8 cellular contexts compared by ENCODE assay signal in genomic region chr20:43456252-43456651, GRCh38. TPM values are rescaled to one million over a fixed set of nuclear protein-coding genes. Genes with fewer than 3 reads are reported as not detected.
DNase-seq lines count a peak whose midpoint lies in the region; ATAC-seq and TF ChIP-seq lines count a peak whose summit lies in the region.
"Not testable (repeated sequence)": the region's sequence is repeated elsewhere in the genome, so short reads cannot be mapped to it uniquely, and the experiment has no call there.

No MANE protein-coding gene starts in this region.

- peaks cover 29% of the 10 kb centered on the region for H3K4me1 Mint-ChIP-seq in CD8-positive, alpha-beta T cell (ENCODE audit: low read depth)
- H3K4me1 Mint-ChIP-seq in T-cell (peaks cover 29 to 34% (median 29%) of the 10 kb centered on the region in 3 donors), immature natural killer cell (peaks cover 29 to 42% of the 10 kb centered on the region in 2 donors)
- H3K4me1 Mint-ChIP-seq in activated T-cell treated with anti-CD3 and anti-CD28 coated beads, Interleukin-2, amount 50 U/mL, for 72 hours (ENCODE audit: low read depth): peaks cover 27% of the 10 kb centered on the region
- peaks cover 34% of the 10 kb centered on the region for H3K4me1 Mint-ChIP-seq in central memory CD8-positive, alpha-beta T cell
- H3K4me1 Mint-ChIP-seq in stimulated activated naive CD8-positive, alpha-beta T cell treated with anti-CD3 and anti-CD28 coated beads, Interleukin-15, amount 100 ng/mL, for 72 hours: peaks cover 32% of the 10 kb centered on the region

- not testable (repeated sequence) for H2AFZ ChIP-seq in Karpas-422 (ENCODE audit: low read length); neural cell (ENCODE audit: low read depth, low read length)

- intact Hi-C loops in CD8-positive, alpha-beta T cell (cut with DNase I, micrococcal nuclease): loop anchor here (2.0 to 10.0 kb wide), 6 partner anchors 616 to 1839 kb away; partner anchors contain the start of genes YWHAB (in 2 of the 2), CHD6 (in 1 of the 2), OSER1 (in 1 of the 2) and SERINC3 (in 1 of the 2)

- ATAC-seq in CD8-positive, alpha-beta T cell; T-cell (replicated peaks in 1 of 4); activated T-cell treated with anti-CD3 and anti-CD28 coated beads, Interleukin-2, amount 50 U/mL, for 72 hours (replicated peaks in 1 of 2); central memory CD8-positive, alpha-beta T cell (replicated peaks; ENCODE audit: extremely low read depth, poor library complexity, severe bottlenecking); stimulated activated naive CD8-positive, alpha-beta T cell treated with anti-CD3 and anti-CD28 coated beads, Interleukin-15, amount 100 ng/mL, for 72 hours: not testable (repeated sequence)

- not testable (repeated sequence) for TF ChIP-seq CTCF in CD8-positive, alpha-beta T cell (IDR thresholded peaks at IDR 0.05); neural cell (IDR thresholded peaks at IDR 0.05; ENCODE audit: poor library complexity, severe bottlenecking)

- H3F3A ChIP-seq in neural cell (ENCODE audit: insufficient read depth, low read length, poor library complexity, severe bottlenecking): not testable (repeated sequence)

- H3K4me2 ChIP-seq in Karpas-422 (ENCODE audit: low read depth, low read length, poor library complexity, severe bottlenecking); neural cell (ENCODE audit: low read length): not testable (repeated sequence)

- POLR2A ChIA-PET in CD8-positive, alpha-beta T cell (lab: Charles Lee): interaction anchor here (1.0 to 1.7 kb wide), 3 partner anchors 10 to 135 kb away, joined by 3 to 10 read pairs (median 9); partner anchors contain the start of gene IFT52
- POLR2A ChIA-PET in T-cell (lab: Charles Lee): interaction anchor here in 1 of 2 donors (0.6 kb wide), 1 partner anchor 268 kb away, joined by 5 read pairs; no protein-coding TSS in a partner anchor

- H3K36me3 Mint-ChIP-seq in CD8-positive, alpha-beta T cell: peaks cover 32% of the 10 kb centered on the region
- H3K36me3 Mint-ChIP-seq in T-cell (peaks cover 17% of the 10 kb centered on the region), immature natural killer cell (peaks cover 0 to 17% (median 16%) of the 10 kb centered on the region in 3 donors)
- H3K36me3 Mint-ChIP-seq in activated T-cell treated with anti-CD3 and anti-CD28 coated beads, Interleukin-2, amount 50 U/mL, for 72 hours (ENCODE audit: insufficient read depth in 2 of 2): peaks cover 15 to 22% of the 10 kb centered on the region in 2 donors
- peaks cover 36% of the 10 kb centered on the region for H3K36me3 Mint-ChIP-seq in central memory CD8-positive, alpha-beta T cell (ENCODE audit: insufficient read depth)

- H3K9me2 ChIP-seq in Karpas-422 (replicated peaks; ENCODE audit: insufficient read depth, low read length); neural cell (ENCODE audit: insufficient read depth, low read length): not testable (repeated sequence)

- not testable (repeated sequence) for H3K27ac ChIP-seq in CD8-positive, alpha-beta T cell (ENCODE audit: low read depth, low read length); Karpas-422 (ENCODE audit: low read length)
- peak overlapping the region; percentile 100 for H3K27ac ChIP-seq in neural cell (ENCODE audit: low read length)

- peaks cover 11% of the 10 kb centered on the region for H3K27me3 Mint-ChIP-seq in CD8-positive, alpha-beta T cell (ENCODE audit: low read depth)
- H3K27me3 Mint-ChIP-seq in T-cell (peaks cover 4 to 18% of the 10 kb centered on the region in 2 donors), immature natural killer cell (ENCODE audit: low read depth in 3 of 3) (peaks cover 8 to 29% (median 27%) of the 10 kb centered on the region in 3 donors)
- H3K27me3 Mint-ChIP-seq in activated T-cell treated with anti-CD3 and anti-CD28 coated beads, Interleukin-2, amount 50 U/mL, for 72 hours (ENCODE audit: low read depth): peaks cover 11% of the 10 kb centered on the region
- H3K27me3 Mint-ChIP-seq in central memory CD8-positive, alpha-beta T cell: peaks cover 35% of the 10 kb centered on the region
- peaks cover 15% of the 10 kb centered on the region for H3K27me3 Mint-ChIP-seq in stimulated activated naive CD8-positive, alpha-beta T cell treated with anti-CD3 and anti-CD28 coated beads, Interleukin-15, amount 100 ng/mL, for 72 hours

- not testable (repeated sequence) for H3K9me3 Mint-ChIP-seq in CD8-positive, alpha-beta T cell; T-cell; activated T-cell treated with anti-CD3 and anti-CD28 coated beads, Interleukin-2, amount 50 U/mL, for 72 hours; central memory CD8-positive, alpha-beta T cell; immature natural killer cell; stimulated activated naive CD8-positive, alpha-beta T cell treated with anti-CD3 and anti-CD28 coated beads, Interleukin-15, amount 100 ng/mL, for 72 hours

- H4K20me1 ChIP-seq in Karpas-422 (ENCODE audit: insufficient read depth, low read depth, low read length): peaks cover 24% of the 10 kb centered on the region
- not testable (repeated sequence) for H4K20me1 ChIP-seq in neural cell (ENCODE audit: insufficient read depth)

- H3K79me2 ChIP-seq in Karpas-422 (ENCODE audit: low read length) (peaks cover 25% of the 10 kb centered on the region), neural cell (replicated peaks; ENCODE audit: insufficient read depth, low read length) (peaks cover 25% of the 10 kb centered on the region)

- H3K36me3 ChIP-seq in CD8-positive, alpha-beta T cell (ENCODE audit: insufficient read depth, low read length): peaks cover 23% of the 10 kb centered on the region
- peaks cover 24% of the 10 kb centered on the region for H3K36me3 ChIP-seq in Karpas-422 (ENCODE audit: insufficient read depth, low read length)
- H3K36me3 ChIP-seq in neural cell (ENCODE audit: insufficient read depth, low read length): not testable (repeated sequence)

- not testable (repeated sequence) for TF ChIP-seq RAD21 in neural cell (conservative IDR thresholded peaks at IDR 0.05)

- H3K4me3 ChIP-seq in CD8-positive, alpha-beta T cell (ENCODE audit: low read depth, low read length); Karpas-422 (ENCODE audit: low read length): not testable (repeated sequence)
- H3K4me3 ChIP-seq in neural cell (ENCODE audit: low read length): peak overlapping the region; percentile 81

- not testable (repeated sequence) for H3K9me3 ChIP-seq in CD8-positive, alpha-beta T cell (ENCODE audit: low read length); Karpas-422 (ENCODE audit: low read length); neural cell (ENCODE audit: low read length)

- not testable (repeated sequence) for H3K27me3 ChIP-seq in CD8-positive, alpha-beta T cell (ENCODE audit: insufficient read depth, low read length); Karpas-422 (ENCODE audit: low read length); neural cell (ENCODE audit: insufficient read depth, low read depth, low read length)

- TF ChIP-seq EP300 in neural cell (conservative IDR thresholded peaks at IDR 0.05; ENCODE audit: poor library complexity, severe bottlenecking): not testable (repeated sequence)

- peak overlapping the region; percentile 92 for H3K4me3 Mint-ChIP-seq in CD8-positive, alpha-beta T cell
- H3K4me3 Mint-ChIP-seq in T-cell (peak overlapping the region; percentile 46 to 97 (median 88)), immature natural killer cell (peak overlapping the region; percentile 92 to 100 (median 97))
- peak overlapping the region; percentile 89 to 98 for H3K4me3 Mint-ChIP-seq in activated T-cell treated with anti-CD3 and anti-CD28 coated beads, Interleukin-2, amount 50 U/mL, for 72 hours
- H3K4me3 Mint-ChIP-seq in central memory CD8-positive, alpha-beta T cell: peak overlapping the region; percentile 95
- H3K4me3 Mint-ChIP-seq in stimulated activated naive CD8-positive, alpha-beta T cell treated with anti-CD3 and anti-CD28 coated beads, Interleukin-15, amount 100 ng/mL, for 72 hours: peak overlapping the region; percentile 79 to 92

- CTCF ChIA-PET in CD8-positive, alpha-beta T cell (lab: Charles Lee): interaction anchor here (1.9 kb wide), 1 partner anchor 9 kb away, joined by 6 read pairs; no protein-coding TSS in a partner anchor
- CTCF ChIA-PET in T-cell (lab: Charles Lee): interaction anchor here (0.5 to 1.5 kb wide), 5 partner anchors 9 to 1186 kb away, joined by 3 to 7 read pairs (median 5); no protein-coding TSS in a partner anchor

- DNase-seq in CD8-positive, alpha-beta T cell; T-cell; activated T-cell treated with anti-CD3 and anti-CD28 coated beads, Interleukin-2, amount 50 U/mL, for 72 hours; central memory CD8-positive, alpha-beta T cell (ENCODE audit: low spot score in 2 of 2); immature natural killer cell; stimulated activated naive CD8-positive, alpha-beta T cell treated with anti-CD3 and anti-CD28 coated beads, Interleukin-15, amount 100 ng/mL, for 72 hours: not testable (repeated sequence)
- peak; percentile 40 for DNase-seq in Karpas-422

- peaks cover 16% of the 10 kb centered on the region for H3K4me1 ChIP-seq in CD8-positive, alpha-beta T cell (ENCODE audit: insufficient read depth, low read length)
- H3K4me1 ChIP-seq in Karpas-422 (ENCODE audit: low read length): peaks cover 16% of the 10 kb centered on the region

- not testable (repeated sequence) for H3K9ac ChIP-seq in Karpas-422 (ENCODE audit: low read length)
- H3K9ac ChIP-seq in neural cell (ENCODE audit: low read length): peak overlapping the region; percentile 100

- not testable (repeated sequence) for H3K27ac Mint-ChIP-seq in CD8-positive, alpha-beta T cell; T-cell; activated T-cell treated with anti-CD3 and anti-CD28 coated beads, Interleukin-2, amount 50 U/mL, for 72 hours; central memory CD8-positive, alpha-beta T cell (ENCODE audit: low read depth); stimulated activated naive CD8-positive, alpha-beta T cell treated with anti-CD3 and anti-CD28 coated beads, Interleukin-15, amount 100 ng/mL, for 72 hours
- H3K27ac Mint-ChIP-seq in immature natural killer cell: peak overlapping the region in 1 of 6 donors; percentile 24

RNA-seq across cellular contexts. Expression of gene SRSF6, which starts 1.4 kb away (rescaled TPM):
- total RNA-seq in CD8-positive, alpha-beta T cell: 100 to 1,000 TPM; 361 to 363 TPM
- total RNA-seq in Karpas-422 (2014; rRNA removed; shearing (Covaris generic); ENCODE audit: low replicate concordance): 61.4 and 69.9 TPM in 2 replicates
- total RNA-seq in T-cell: 100 to 1,000 TPM; 154 to 277 (median 174) TPM
- 100 to 1,000 TPM; 128 to 158 TPM for total RNA-seq in activated T-cell treated with anti-CD3 and anti-CD28 coated beads, Interleukin-2, amount 50 U/mL, for 72 hours
- polyA plus RNA-seq in immature natural killer cell (10 to 100 TPM; 18.7 to 43.7 (median 25.4) TPM), neural cell (217 and 225 TPM in 2 replicates)
- polyA minus RNA-seq in neural cell: 84.2 and 96.2 TPM in 2 replicates

RNA-seq across cellular contexts. Expression of gene L3MBTL1, which starts 51.2 kb away (rescaled TPM):
- 10 to 100 TPM; 11.8 to 12.8 TPM for total RNA-seq in CD8-positive, alpha-beta T cell
- 15.5 and 31.2 TPM in 2 replicates for total RNA-seq in Karpas-422 (2014; rRNA removed; shearing (Covaris generic); ENCODE audit: low replicate concordance)
- 10 to 100 TPM; 15.5 to 20.1 (median 16.1) TPM for total RNA-seq in T-cell
- 10 to 100 TPM; 17.7 to 20.2 TPM for total RNA-seq in activated T-cell treated with anti-CD3 and anti-CD28 coated beads, Interleukin-2, amount 50 U/mL, for 72 hours
- polyA plus RNA-seq in immature natural killer cell (1 to 10 TPM in 1 of 3 donors, under 1 TPM in 1, not detected in 1; 0.91 to 1.8 TPM), neural cell (22.0 and 24.4 TPM in 2 replicates)
- 28.5 and 30.2 TPM in 2 replicates for polyA minus RNA-seq in neural cell
